Comparison of ENCODE assay signal across 1 cellular context in the genomic region with DNA sequence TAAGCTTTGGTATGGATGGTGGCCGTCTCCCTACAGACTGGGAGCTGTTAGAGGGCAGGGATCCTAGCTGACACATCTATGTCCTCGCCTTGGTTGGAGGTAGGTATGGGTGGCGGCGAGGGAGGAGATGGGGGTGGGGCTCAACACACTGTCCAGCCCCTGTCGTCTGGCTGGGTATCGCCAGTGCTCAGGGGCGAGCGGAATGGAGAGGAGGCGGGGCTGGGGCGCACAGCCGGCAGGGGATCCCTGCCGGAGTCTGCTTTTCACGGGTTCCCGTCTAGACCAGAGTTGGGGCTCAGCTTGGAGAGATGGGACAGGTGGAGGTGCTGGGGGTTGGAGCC.
TF ChIP-seq lines count a peak whose summit lies in the region.

No MANE protein-coding gene starts in this region.

TF ChIP-seq in endothelial cell of umbilical vein, 7 proteins besides CTCF, POLR2A, EP300 and RAD21:
- TF ChIP-seq GATA2 (IDR thresholded peaks at IDR 0.05; ENCODE audit: insufficient read depth, insufficient read length, low read depth, low read length), result no peak
